ENCODE assay signal across 1 cellular context in the genomic region with DNA sequence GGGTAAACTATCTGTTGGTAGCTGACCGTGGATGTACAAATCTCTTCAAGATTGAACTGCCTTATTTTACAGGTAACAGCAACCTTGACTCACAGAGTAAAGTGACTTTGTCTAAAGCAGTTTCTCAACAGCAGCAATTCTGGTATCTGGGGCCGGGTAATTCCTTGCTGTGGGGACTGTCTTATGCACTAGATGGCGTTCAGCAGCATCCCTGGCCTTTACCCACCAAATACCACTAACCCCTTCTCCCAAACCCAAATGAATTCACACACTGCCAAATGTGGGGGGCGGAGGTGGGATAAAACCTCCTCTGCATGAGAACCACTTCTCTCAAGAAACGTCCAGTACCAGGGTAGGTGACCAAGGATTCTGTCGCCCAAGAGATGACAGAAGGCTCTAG.
TF ChIP-seq lines count a peak whose summit lies in the region.

No MANE protein-coding gene starts in this region.

TF ChIP-seq in GM23338, 12 proteins besides CTCF, POLR2A, EP300 and RAD21 (continued from another document):
- TF ChIP-seq, protein P1, sequence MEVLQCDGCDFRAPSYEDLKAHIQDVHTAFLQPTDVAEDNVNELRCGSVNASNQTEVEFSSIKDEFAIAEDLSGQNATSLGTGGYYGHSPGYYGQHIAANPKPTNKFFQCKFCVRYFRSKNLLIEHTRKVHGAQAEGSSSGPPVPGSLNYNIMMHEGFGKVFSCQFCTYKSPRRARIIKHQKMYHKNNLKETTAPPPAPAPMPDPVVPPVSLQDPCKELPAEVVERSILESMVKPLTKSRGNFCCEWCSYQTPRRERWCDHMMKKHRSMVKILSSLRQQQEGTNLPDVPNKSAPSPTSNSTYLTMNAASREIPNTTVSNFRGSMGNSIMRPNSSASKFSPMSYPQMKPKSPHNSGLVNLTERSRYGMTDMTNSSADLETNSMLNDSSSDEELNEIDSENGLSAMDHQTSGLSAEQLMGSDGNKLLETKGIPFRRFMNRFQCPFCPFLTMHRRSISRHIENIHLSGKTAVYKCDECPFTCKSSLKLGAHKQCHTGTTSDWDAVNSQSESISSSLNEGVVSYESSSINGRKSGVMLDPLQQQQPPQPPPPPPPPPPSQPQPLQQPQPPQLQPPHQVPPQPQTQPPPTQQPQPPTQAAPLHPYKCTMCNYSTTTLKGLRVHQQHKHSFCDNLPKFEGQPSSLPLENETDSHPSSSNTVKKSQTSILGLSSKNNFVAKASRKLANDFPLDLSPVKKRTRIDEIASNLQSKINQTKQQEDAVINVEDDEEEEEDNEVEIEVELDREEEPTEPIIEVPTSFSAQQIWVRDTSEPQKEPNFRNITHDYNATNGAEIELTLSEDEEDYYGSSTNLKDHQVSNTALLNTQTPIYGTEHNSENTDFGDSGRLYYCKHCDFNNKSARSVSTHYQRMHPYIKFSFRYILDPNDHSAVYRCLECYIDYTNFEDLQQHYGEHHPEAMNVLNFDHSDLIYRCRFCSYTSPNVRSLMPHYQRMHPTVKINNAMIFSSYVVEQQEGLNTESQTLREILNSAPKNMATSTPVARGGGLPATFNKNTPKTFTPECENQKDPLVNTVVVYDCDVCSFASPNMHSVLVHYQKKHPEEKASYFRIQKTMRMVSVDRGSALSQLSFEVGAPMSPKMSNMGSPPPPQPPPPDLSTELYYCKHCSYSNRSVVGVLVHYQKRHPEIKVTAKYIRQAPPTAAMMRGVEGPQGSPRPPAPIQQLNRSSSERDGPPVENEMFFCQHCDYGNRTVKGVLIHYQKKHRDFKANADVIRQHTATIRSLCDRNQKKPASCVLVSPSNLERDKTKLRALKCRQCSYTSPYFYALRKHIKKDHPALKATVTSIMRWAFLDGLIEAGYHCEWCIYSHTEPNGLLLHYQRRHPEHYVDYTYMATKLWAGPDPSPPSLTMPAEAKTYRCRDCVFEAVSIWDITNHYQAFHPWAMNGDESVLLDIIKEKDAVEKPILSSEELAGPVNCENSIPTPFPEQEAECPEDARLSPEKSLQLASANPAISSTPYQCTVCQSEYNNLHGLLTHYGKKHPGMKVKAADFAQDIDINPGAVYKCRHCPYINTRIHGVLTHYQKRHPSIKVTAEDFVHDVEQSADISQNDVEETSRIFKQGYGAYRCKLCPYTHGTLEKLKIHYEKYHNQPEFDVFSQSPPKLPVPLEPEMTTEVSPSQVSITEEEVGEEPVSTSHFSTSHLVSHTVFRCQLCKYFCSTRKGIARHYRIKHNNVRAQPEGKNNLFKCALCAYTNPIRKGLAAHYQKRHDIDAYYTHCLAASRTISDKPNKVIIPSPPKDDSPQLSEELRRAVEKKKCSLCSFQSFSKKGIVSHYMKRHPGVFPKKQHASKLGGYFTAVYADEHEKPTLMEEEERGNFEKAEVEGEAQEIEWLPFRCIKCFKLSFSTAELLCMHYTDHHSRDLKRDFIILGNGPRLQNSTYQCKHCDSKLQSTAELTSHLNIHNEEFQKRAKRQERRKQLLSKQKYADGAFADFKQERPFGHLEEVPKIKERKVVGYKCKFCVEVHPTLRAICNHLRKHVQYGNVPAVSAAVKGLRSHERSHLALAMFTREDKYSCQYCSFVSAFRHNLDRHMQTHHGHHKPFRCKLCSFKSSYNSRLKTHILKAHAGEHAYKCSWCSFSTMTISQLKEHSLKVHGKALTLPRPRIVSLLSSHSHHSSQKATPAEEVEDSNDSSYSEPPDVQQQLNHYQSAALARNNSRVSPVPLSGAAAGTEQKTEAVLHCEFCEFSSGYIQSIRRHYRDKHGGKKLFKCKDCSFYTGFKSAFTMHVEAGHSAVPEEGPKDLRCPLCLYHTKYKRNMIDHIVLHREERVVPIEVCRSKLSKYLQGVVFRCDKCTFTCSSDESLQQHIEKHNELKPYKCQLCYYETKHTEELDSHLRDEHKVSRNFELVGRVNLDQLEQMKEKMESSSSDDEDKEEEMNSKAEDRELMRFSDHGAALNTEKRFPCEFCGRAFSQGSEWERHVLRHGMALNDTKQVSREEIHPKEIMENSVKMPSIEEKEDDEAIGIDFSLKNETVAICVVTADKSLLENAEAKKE (CRISPR knock-in tag; IDR thresholded peaks at IDR 0.05) = no peak
- TF ChIP-seq ZNF114 (CRISPR knock-in tag; IDR thresholded peaks at IDR 0.05) (no peak), EZH2 (IDR thresholded peaks at IDR 0.05; ENCODE audit: low read depth, unreplicated experiment) (no peak)
- TF ChIP-seq, protein P2, sequence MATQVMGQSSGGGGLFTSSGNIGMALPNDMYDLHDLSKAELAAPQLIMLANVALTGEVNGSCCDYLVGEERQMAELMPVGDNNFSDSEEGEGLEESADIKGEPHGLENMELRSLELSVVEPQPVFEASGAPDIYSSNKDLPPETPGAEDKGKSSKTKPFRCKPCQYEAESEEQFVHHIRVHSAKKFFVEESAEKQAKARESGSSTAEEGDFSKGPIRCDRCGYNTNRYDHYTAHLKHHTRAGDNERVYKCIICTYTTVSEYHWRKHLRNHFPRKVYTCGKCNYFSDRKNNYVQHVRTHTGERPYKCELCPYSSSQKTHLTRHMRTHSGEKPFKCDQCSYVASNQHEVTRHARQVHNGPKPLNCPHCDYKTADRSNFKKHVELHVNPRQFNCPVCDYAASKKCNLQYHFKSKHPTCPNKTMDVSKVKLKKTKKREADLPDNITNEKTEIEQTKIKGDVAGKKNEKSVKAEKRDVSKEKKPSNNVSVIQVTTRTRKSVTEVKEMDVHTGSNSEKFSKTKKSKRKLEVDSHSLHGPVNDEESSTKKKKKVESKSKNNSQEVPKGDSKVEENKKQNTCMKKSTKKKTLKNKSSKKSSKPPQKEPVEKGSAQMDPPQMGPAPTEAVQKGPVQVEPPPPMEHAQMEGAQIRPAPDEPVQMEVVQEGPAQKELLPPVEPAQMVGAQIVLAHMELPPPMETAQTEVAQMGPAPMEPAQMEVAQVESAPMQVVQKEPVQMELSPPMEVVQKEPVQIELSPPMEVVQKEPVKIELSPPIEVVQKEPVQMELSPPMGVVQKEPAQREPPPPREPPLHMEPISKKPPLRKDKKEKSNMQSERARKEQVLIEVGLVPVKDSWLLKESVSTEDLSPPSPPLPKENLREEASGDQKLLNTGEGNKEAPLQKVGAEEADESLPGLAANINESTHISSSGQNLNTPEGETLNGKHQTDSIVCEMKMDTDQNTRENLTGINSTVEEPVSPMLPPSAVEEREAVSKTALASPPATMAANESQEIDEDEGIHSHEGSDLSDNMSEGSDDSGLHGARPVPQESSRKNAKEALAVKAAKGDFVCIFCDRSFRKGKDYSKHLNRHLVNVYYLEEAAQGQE (IDR thresholded peaks at IDR 0.05; ENCODE audit: unreplicated experiment) = no peak
